Comparison of ENCODE assay signal across 10 cellular contexts in the genomic region with DNA sequence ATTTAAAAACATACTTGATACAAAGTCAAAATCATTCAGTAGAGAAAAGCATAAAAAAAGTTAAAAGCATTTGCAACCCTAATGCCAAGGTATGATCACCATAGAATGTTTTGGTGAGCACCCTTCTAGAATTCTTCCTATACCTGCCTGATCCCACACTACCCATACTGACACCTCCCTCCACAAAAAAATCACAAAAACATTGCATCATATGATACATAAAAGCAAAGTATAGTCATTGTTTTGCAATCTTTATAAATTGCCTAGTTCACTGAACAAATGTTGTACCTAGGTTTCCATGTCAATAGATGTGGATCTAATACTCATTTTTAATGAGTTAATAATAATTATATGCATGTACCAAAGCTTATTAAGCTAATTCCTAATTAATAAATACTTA. TPM values are rescaled to one million over a fixed set of nuclear protein-coding genes. Genes with fewer than 3 reads are reported as not detected.
"Had no signal": no experiment of that assay in that cellular context is flagged by ENCODE, and none has a peak within 500 bp of the region (broad histone marks: within the 10 kb centered on the region; RNA-seq: fewer than 3 reads in every experiment).

No MANE protein-coding gene starts in this region.

- H3K36me3 ChIP-seq: HAP-1 had no signal

- H3K4me1 ChIP-seq: HAP-1 had no signal

- H2AFZ ChIP-seq: GM23248 had no signal

- ATAC-seq: HCT116 had no signal

- H3K4me3 ChIP-seq: GM23248, HAP-1 had no signal

- H3K9ac ChIP-seq: GM23248 had no signal

- DNase-seq: GM23248, GOT3, H7, HFFc6, KBM-7 had no signal

- FAIRE-seq: HTR-8/SVneo had no signal

- H3K27ac ChIP-seq: GM23248 had no signal

- H3K9me3 ChIP-seq: HAP-1 had no signal

RNA-seq across cellular contexts. Expression of a gene that starts 54.1 kb away (rescaled TPM):
- total RNA-seq: GM23248, H4, H7, HT-29 had no signal
- polyA plus RNA-seq: GM23248 had no signal
